10 cellular contexts compared by ENCODE assay signal in genomic region chr6:167046861-167047495, GRCh38. TPM values are rescaled to one million over a fixed set of nuclear protein-coding genes. Genes with fewer than 3 reads are reported as not detected.
DNase-seq lines count a peak whose midpoint lies in the region; ATAC-seq and TF ChIP-seq lines count a peak whose summit lies in the region.
"Had no signal": no experiment of that assay in that cellular context is flagged by ENCODE, and none has a peak within 500 bp of the region (broad histone marks: within the 10 kb centered on the region; RNA-seq: fewer than 3 reads in every experiment).

No MANE protein-coding gene starts in this region.

- H3K4me3 ChIP-seq in thymus (ENCODE audit: low read length) (no peak overlapping the region), uterus (no peak overlapping the region)
- H3K4me3 ChIP-seq: upper lobe of left lung had no signal

- intact Hi-C loops in uterus (cut with DNase I; ENCODE audit: low total_unique reads) = no loop called here

- H3K27me3 ChIP-seq in thymus (ENCODE audit: control insufficient read depth, insufficient read depth) = no peaks in the 10 kb centered on the region
- H3K27me3 ChIP-seq in uterus = no peaks in the 10 kb centered on the region
- H3K27me3 ChIP-seq: upper lobe of left lung had no signal

- WGBS in thymus = 94% methylated on average over 8 of the region's 8 CpGs

- CTCF ChIA-PET in activated naive CD4-positive, alpha-beta T cell treated with anti-CD3 and anti-CD28 coated beads, Interleukin-2, amount 10 ng/mL, durations not matched to agents 7 days and 5 days (lab: Charles Lee) = interaction anchor here (0.8 to 1.7 kb wide), 3 partner anchors 95 to 635 kb away, joined by 3 to 4 read pairs (median 3); no protein-coding TSS in a partner anchor

- H3K27ac Mint-ChIP-seq in activated naive CD4-positive, alpha-beta T cell treated with anti-CD3 and anti-CD28 coated beads, Interleukin-2, amount 10 ng/mL, durations not matched to agents 7 days and 5 days = peak overlapping the region; percentile 84

- H3K4me3 Mint-ChIP-seq in activated naive CD4-positive, alpha-beta T cell treated with anti-CD3 and anti-CD28 coated beads, Interleukin-2, amount 10 ng/mL, durations not matched to agents 7 days and 5 days = no peak overlapping the region
- peak overlapping the region; percentile 9 for H3K4me3 Mint-ChIP-seq in activated T-cell treated with anti-CD3 and anti-CD28 coated beads, Interleukin-2, amount 50 U/mL, for 4 hours

- DNase-seq in activated naive CD4-positive, alpha-beta T cell treated with anti-CD3 and anti-CD28 coated beads, Interleukin-2, amount 10 ng/mL, durations not matched to agents 7 days and 5 days = no peak
- no peak for DNase-seq in activated naive CD4-positive, alpha-beta T cell treated with Interleukin-2 at 50 U/mL for 16 hours
- DNase-seq in activated T-cell treated with anti-CD3 and anti-CD28 coated beads, Interleukin-2, amount 50 U/mL, for 4 hours = no peak
- no peak for DNase-seq in uterus
- DNase-seq in SHP77 treated with DMSO at 0.1 percent for 48 hours (lab: John Stamatoyannopoulos, UW) = no peak
- DNase-seq in NK-92 (lab: John Stamatoyannopoulos, UW; ENCODE audit: unreplicated experiment) = no peak
- DNase-seq: NCI-H510A had no signal

- peaks cover 32% of the 10 kb centered on the region for H3K4me1 Mint-ChIP-seq in activated naive CD4-positive, alpha-beta T cell treated with anti-CD3 and anti-CD28 coated beads, Interleukin-2, amount 10 ng/mL, durations not matched to agents 7 days and 5 days
- peaks cover 39% of the 10 kb centered on the region for H3K4me1 Mint-ChIP-seq in activated T-cell treated with anti-CD3 and anti-CD28 coated beads, Interleukin-2, amount 50 U/mL, for 4 hours (ENCODE audit: low read depth)

- no peak for TF ChIP-seq POLR2A in uterus (IDR thresholded peaks at IDR 0.05)

- H3K27me3 Mint-ChIP-seq in activated naive CD4-positive, alpha-beta T cell treated with anti-CD3 and anti-CD28 coated beads, Interleukin-2, amount 10 ng/mL, durations not matched to agents 7 days and 5 days = no peaks in the 10 kb centered on the region
- H3K27me3 Mint-ChIP-seq in activated T-cell treated with anti-CD3 and anti-CD28 coated beads, Interleukin-2, amount 50 U/mL, for 4 hours (ENCODE audit: low read depth) = no peaks in the 10 kb centered on the region

- H3K4me1 ChIP-seq in thymus (ENCODE audit: control insufficient read depth, insufficient read depth, low read length) (no peaks in the 10 kb centered on the region), uterus (no peaks in the 10 kb centered on the region)
- H3K4me1 ChIP-seq: upper lobe of left lung had no signal

- TF ChIP-seq CTCF in uterus (IDR thresholded peaks at IDR 0.05) = no peak

- H3K9me3 Mint-ChIP-seq in activated naive CD4-positive, alpha-beta T cell treated with anti-CD3 and anti-CD28 coated beads, Interleukin-2, amount 10 ng/mL, durations not matched to agents 7 days and 5 days = no peaks in the 10 kb centered on the region
- H3K9me3 Mint-ChIP-seq in activated T-cell treated with anti-CD3 and anti-CD28 coated beads, Interleukin-2, amount 50 U/mL, for 4 hours = no peaks in the 10 kb centered on the region

- peak; percentile 27 for ATAC-seq in HG03025 (IDR thresholded peaks at IDR 0.05; ENCODE audit: low FRiP score, unreplicated experiment)
- no peak for ATAC-seq in activated T-cell treated with anti-CD3 and anti-CD28 coated beads, Interleukin-2, amount 50 U/mL, for 4 hours

- H3K9me3 ChIP-seq in thymus (ENCODE audit: control insufficient read depth) (no peaks in the 10 kb centered on the region), uterus (no peaks in the 10 kb centered on the region)
- H3K9me3 ChIP-seq: upper lobe of left lung had no signal

- peaks cover 6% of the 10 kb centered on the region for H3K36me3 Mint-ChIP-seq in activated naive CD4-positive, alpha-beta T cell treated with anti-CD3 and anti-CD28 coated beads, Interleukin-2, amount 10 ng/mL, durations not matched to agents 7 days and 5 days
- no peaks in the 10 kb centered on the region for H3K36me3 Mint-ChIP-seq in activated T-cell treated with anti-CD3 and anti-CD28 coated beads, Interleukin-2, amount 50 U/mL, for 4 hours (ENCODE audit: insufficient read depth)

- peaks cover 7% of the 10 kb centered on the region for H3K36me3 ChIP-seq in thymus (ENCODE audit: control insufficient read depth, insufficient read depth)
- H3K36me3 ChIP-seq in uterus = no peaks in the 10 kb centered on the region
- H3K36me3 ChIP-seq: upper lobe of left lung had no signal

- peak overlapping the region; percentile 27 for H3K27ac ChIP-seq in thymus (ENCODE audit: low read depth)
- no peak overlapping the region for H3K27ac ChIP-seq in uterus
- H3K27ac ChIP-seq: upper lobe of left lung had no signal

RNA-seq across cellular contexts. Expression of gene CEP43, which starts 47.8 kb away (rescaled TPM):
- total RNA-seq in activated T-cell treated with anti-CD3 and anti-CD28 coated beads, Interleukin-2, amount 50 U/mL, for 4 hours = 10 to 100 TPM; 19.5 to 20.2 (median 19.5) TPM
- polyA plus RNA-seq in thymus = 15.8 TPM
- total RNA-seq in uterus = 10 to 100 TPM in 3 of 4 donors, 1 to 10 TPM in 1; 8.5 to 59.7 (median 37.2) TPM
